In the genomic region with DNA sequence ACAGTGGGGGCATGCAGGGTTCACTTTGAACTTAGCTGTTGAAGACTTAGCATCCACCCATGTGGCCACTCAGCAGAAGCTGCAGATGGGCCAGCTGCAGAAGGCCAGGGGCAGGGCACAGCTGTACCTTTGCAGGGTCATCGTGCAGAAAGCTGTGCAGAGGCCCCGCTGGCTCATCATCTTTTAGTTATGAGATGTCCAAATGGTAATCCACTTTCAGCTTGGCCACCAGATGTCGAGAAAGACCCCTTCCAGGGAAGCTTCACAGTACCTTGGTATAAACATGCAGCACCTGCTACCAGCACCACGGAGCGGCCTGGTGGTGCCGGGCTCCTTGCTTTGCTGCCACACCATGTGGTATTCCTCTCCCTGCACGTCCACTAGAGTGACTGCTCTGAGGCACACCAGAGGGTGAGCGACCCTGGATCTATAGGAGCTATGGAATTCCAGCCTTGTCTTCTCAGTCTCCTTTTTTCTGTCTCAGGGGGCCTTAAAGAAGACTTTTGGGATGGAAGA, we compare ENCODE assay signal across 16 cellular contexts.
DNase-seq lines count a peak whose midpoint lies in the region; ATAC-seq, FAIRE-seq and TF ChIP-seq lines count a peak whose summit lies in the region.
"Had no signal": no experiment of that assay in that cellular context is flagged by ENCODE, and none has a peak within 500 bp of the region (broad histone marks: within the 10 kb centered on the region; RNA-seq: fewer than 3 reads in every experiment).

No MANE protein-coding gene starts in this region.

- no peak overlapping the region for H2BK5ac ChIP-seq in neuronal stem cell (ENCODE audit: low read length)

- TF ChIP-seq CTCF in BE2C (IDR thresholded peaks at IDR 0.05; ENCODE audit: low read depth, low read length) (0 out of 2 replicates have a peak, but pooled peaks have one; percentile 23), PC-9 (conservative IDR thresholded peaks at IDR 0.05) (no peak)

- no peak overlapping the region for H3K9ac ChIP-seq in BLaER1 treated with 17β-estradiol and CSF1 and Interleukin-3, amounts not matched to agents 10 nM and 100 nM
- no peak overlapping the region for H3K9ac ChIP-seq in neuronal stem cell (ENCODE audit: low read depth, low read length, poor library complexity)

- H3K9me3 ChIP-seq in BE2C (no peaks in the 10 kb centered on the region), neuronal stem cell (replicated peaks in 1 of 2; ENCODE audit: control insufficient read depth in 2 of 2, insufficient read depth in 1 of 2, low read depth in 1 of 2, low read length in 2 of 2) (no peaks in the 10 kb centered on the region), PC-9 (ENCODE audit: insufficient read depth, low read depth) (no peaks in the 10 kb centered on the region)
- no peaks in the 10 kb centered on the region for H3K9me3 ChIP-seq in BLaER1 treated with 17β-estradiol and CSF1 and Interleukin-3, amounts not matched to agents 10 nM and 100 nM (replicated peaks in 1 of 11)

- no peak overlapping the region for H3K27ac ChIP-seq in BLaER1 treated with 17β-estradiol and CSF1 and Interleukin-3, amounts not matched to agents 10 nM and 100 nM
- H3K27ac ChIP-seq in neuronal stem cell (replicated peaks; ENCODE audit: low read length), result no peak overlapping the region
- no peak overlapping the region for H3K27ac ChIP-seq in PC-9

- no CpG with 5 or more reads among the region's 8 CpGs for WGBS in neuronal stem cell (ENCODE audit: extremely low coverage in 2 of 2, insufficient read length in 2 of 2, insufficient replicate concordance in 1 of 2), 2 donors

- H3K4me2 ChIP-seq in BLaER1 treated with 17β-estradiol and CSF1 and Interleukin-3, amounts not matched to agents 10 nM and 100 nM, result peak overlapping the region; percentile 35 to 71 (median 57); a peak in 18 of 22 replicates
- H3K4me2 ChIP-seq in neuronal stem cell (ENCODE audit: insufficient read depth, low read length, poor library complexity, severe bottlenecking) (no peak overlapping the region), PC-9 (no peak overlapping the region)

- H3K27me3 ChIP-seq in BE2C, result no peaks in the 10 kb centered on the region
- no peaks in the 10 kb centered on the region for H3K27me3 ChIP-seq in BLaER1 treated with 17β-estradiol and CSF1 and Interleukin-3, amounts not matched to agents 10 nM and 100 nM
- H3K27me3 ChIP-seq in neuronal stem cell (ENCODE audit: control insufficient read depth in 3 of 3, insufficient read depth in 3 of 3, low read depth in 1 of 3, low read length in 3 of 3), result no peaks in the 10 kb centered on the region
- no peaks in the 10 kb centered on the region for H3K27me3 ChIP-seq in PC-9 (ENCODE audit: insufficient read depth, low read depth)

- no peak overlapping the region for H2BK12ac ChIP-seq in neuronal stem cell (ENCODE audit: low read length)

- no peak for FAIRE-seq in RCC 7860 (lab: Jason Lieb, UNC)

- H3K79me1 ChIP-seq in neuronal stem cell (ENCODE audit: low read depth, low read length), result no peaks in the 10 kb centered on the region

- no peak overlapping the region for H2BK120ac ChIP-seq in neuronal stem cell (ENCODE audit: low read depth, low read length)

- H3K4me1 ChIP-seq in BE2C, result peaks cover 16% of the 10 kb centered on the region
- peaks cover 20 to 39% (median 26%) of the 10 kb centered on the region in 10 experiments for H3K4me1 ChIP-seq in BLaER1 treated with 17β-estradiol and CSF1 and Interleukin-3, amounts not matched to agents 10 nM and 100 nM
- H3K4me1 ChIP-seq in neuronal stem cell (ENCODE audit: control insufficient read depth in 2 of 2, insufficient read depth in 1 of 2, low read depth in 1 of 2, low read length in 2 of 2), result peaks cover 0 to 2% of the 10 kb centered on the region in 2 donors
- H3K4me1 ChIP-seq in PC-9 (replicated peaks; ENCODE audit: insufficient read depth), result no peaks in the 10 kb centered on the region

- H3K23ac ChIP-seq in neuronal stem cell (ENCODE audit: low read depth, low read length, poor library complexity), result peak overlapping the region; percentile 62

- no peak overlapping the region for H3K14ac ChIP-seq in neuronal stem cell (ENCODE audit: low read length)

- H3F3A ChIP-seq in PC-9 (ENCODE audit: insufficient read depth, low read depth), result no peaks in the 10 kb centered on the region

- H4K91ac ChIP-seq in neuronal stem cell (ENCODE audit: low read depth, low read length, poor library complexity), result no peak overlapping the region

- DNase-seq in BE2C (peak; percentile 28), RPMI8226 (peak; percentile 99), neuronal stem cell (ENCODE audit: low spot score) (no peak), PC-9 (no peak), RCC 7860 (ENCODE audit: low spot score) (no peak)
- DNase-seq: ACHN, DMS79 treated with DMSO at 0.1 percent for 48 hours, IMR-90, Karpas-422, NCI-H187, NCI-H446, OCI-M1, SIG-M5, T-helper 1 cell had no signal

- H2BK15ac ChIP-seq in neuronal stem cell (ENCODE audit: low read length), result no peak overlapping the region

- H3K4ac ChIP-seq in neuronal stem cell (ENCODE audit: low read length), result no peak overlapping the region

- no peak overlapping the region for H4K8ac ChIP-seq in neuronal stem cell (ENCODE audit: low read depth, low read length)

- CTCF ChIA-PET in PC-9 (lab: Charles Lee), result no interaction called here

- BruUV-seq in PC-9 (replicated peaks; lab: Mats Ljungman, UMichigan), result no TSS peak

- H3K4me3 ChIP-seq in BE2C (ENCODE audit: low read depth, low read length) (no peak overlapping the region), neuronal stem cell (ENCODE audit: low read length in 2 of 2) (no peak overlapping the region), PC-9 (no peak overlapping the region)
- H3K4me3 ChIP-seq in BLaER1 treated with 17β-estradiol and CSF1 and Interleukin-3, amounts not matched to agents 10 nM and 100 nM, result no peak overlapping the region

- no peak for ATAC-seq in HG02981 (IDR thresholded peaks at IDR 0.05; ENCODE audit: unreplicated experiment)

- intact Hi-C loops in PC-9 (cut with micrococcal nuclease; ENCODE audit: unreplicated experiment), result no loop called here

- POLR2A ChIA-PET in PC-9 (lab: Charles Lee; ENCODE audit: unreplicated experiment), result no interaction called here

- H4K20me1 ChIP-seq in BLaER1 treated with 17β-estradiol and CSF1 and Interleukin-3, amounts not matched to agents 10 nM and 100 nM, result no peaks in the 10 kb centered on the region
- H4K20me1 ChIP-seq in PC-9 (ENCODE audit: insufficient read depth), result no peaks in the 10 kb centered on the region

- peak overlapping the region; percentile 63 for H3K18ac ChIP-seq in neuronal stem cell (ENCODE audit: low read length)

- H2AK5ac ChIP-seq in neuronal stem cell (ENCODE audit: low read depth, low read length), result no peak overlapping the region

- H3K79me2 ChIP-seq in PC-9 (ENCODE audit: low read depth), result no peaks in the 10 kb centered on the region

- no peaks in the 10 kb centered on the region; the same call in 1 of the 2 replicates for H3K9me2 ChIP-seq in PC-9 (ENCODE audit: insufficient read depth)

- no peak overlapping the region for H2AFZ ChIP-seq in neuronal stem cell (ENCODE audit: low read length)
- H2AFZ ChIP-seq in PC-9, result no peak overlapping the region

- H3K36me3 ChIP-seq in BE2C (peaks cover 56% of the 10 kb centered on the region), neuronal stem cell (replicated peaks in 1 of 2; ENCODE audit: control insufficient read depth in 2 of 2, insufficient read depth in 2 of 2, low read length in 2 of 2) (peaks cover 15 to 30% of the 10 kb centered on the region in 2 donors), PC-9 (ENCODE audit: low read depth) (no peaks in the 10 kb centered on the region)
- no peaks in the 10 kb centered on the region for H3K36me3 ChIP-seq in BLaER1 treated with 17β-estradiol and CSF1 and Interleukin-3, amounts not matched to agents 10 nM and 100 nM

Comparison
In these comparisons a context has a peak if more than half of its experiments do, and no peak if none do; other contexts are left out.
1. DNase-seq: peak in BE2C (single experiment) and RPMI8226 (single experiment); none in neuronal stem cell (single experiment), PC-9 (0 of 2) and RCC 7860 (single experiment).
2. H3K4me2 ChIP-seq: peak in BLaER1 treated with 17β-estradiol and CSF1 and Interleukin-3, amounts not matched to agents 10 nM and 100 nM (11 of 11); none in neuronal stem cell (single experiment) and PC-9 (single experiment).